Comparison of ENCODE assay signal across 11 cellular contexts in genomic region chr15:60551781-60552161, GRCh38.
DNase-seq lines count a peak whose midpoint lies in the region; ATAC-seq and TF ChIP-seq lines count a peak whose summit lies in the region.
"Had no signal": no experiment of that assay in that cellular context is flagged by ENCODE, and none has a peak within 500 bp of the region (broad histone marks: within the 10 kb centered on the region; RNA-seq: fewer than 3 reads in every experiment).

No MANE protein-coding gene starts in this region.

- ATAC-seq in stimulated activated naive CD8-positive, alpha-beta T cell treated with anti-CD3 and anti-CD28 coated beads, Interleukin-15, amount 100 ng/mL, for 72 hours = peak; percentile 54
- ATAC-seq in HG02642 (IDR thresholded peaks at IDR 0.05; ENCODE audit: poor library complexity, unreplicated experiment) = no peak
- ATAC-seq in HG03571 (IDR thresholded peaks at IDR 0.05; ENCODE audit: unreplicated experiment) = no peak
- ATAC-seq: left cardiac atrium had no signal

- H3K4me1 Mint-ChIP-seq in activated naive CD4-positive, alpha-beta T cell treated with anti-CD3 and anti-CD28 coated beads, Interleukin-2, amount 10 ng/mL, durations not matched to agents 7 days and 5 days = peaks cover 85% of the 10 kb centered on the region
- H3K4me1 Mint-ChIP-seq in stimulated activated naive CD8-positive, alpha-beta T cell treated with anti-CD3 and anti-CD28 coated beads, Interleukin-15, amount 100 ng/mL, for 72 hours = peaks cover 99% of the 10 kb centered on the region

- H3K27me3 Mint-ChIP-seq in activated naive CD4-positive, alpha-beta T cell treated with anti-CD3 and anti-CD28 coated beads, Interleukin-2, amount 10 ng/mL, durations not matched to agents 7 days and 5 days = no peaks in the 10 kb centered on the region
- no peaks in the 10 kb centered on the region for H3K27me3 Mint-ChIP-seq in stimulated activated naive CD8-positive, alpha-beta T cell treated with anti-CD3 and anti-CD28 coated beads, Interleukin-15, amount 100 ng/mL, for 72 hours

- H3K27me3 ChIP-seq in brain microvascular endothelial cell (replicated peaks) = no peaks in the 10 kb centered on the region

- H3K36me3 ChIP-seq in brain microvascular endothelial cell (replicated peaks) = no peaks in the 10 kb centered on the region

- TF ChIP-seq CTCF in LNCaP clone FGC (IDR thresholded peaks at IDR 0.05; ENCODE audit: control insufficient read depth, extremely low read depth, insufficient read depth) = peak; percentile 77
- TF ChIP-seq CTCF in brain microvascular endothelial cell (IDR thresholded peaks at IDR 0.05; ENCODE audit: low read depth, low read length, missing control alignments) = peak; percentile 16

- in situ Hi-C loops in brain microvascular endothelial cell (cut with HindIII; ENCODE audit: low pct_ligation_motif_present, low sequenced_read_pairs) = no loop called here

- DNase-seq in activated naive CD4-positive, alpha-beta T cell treated with anti-CD3 and anti-CD28 coated beads, Interleukin-2, amount 10 ng/mL, durations not matched to agents 7 days and 5 days = no peak
- no peak for DNase-seq in activated naive CD4-positive, alpha-beta T cell treated with anti-CD3 and anti-CD28 coated beads, Interleukin-2, amount 50 U/mL, for 16 hours
- DNase-seq in LNCaP clone FGC (ENCODE audit: low read depth) (no peak), brain microvascular endothelial cell (no peak), activated gamma-delta T cell (lab: John Stamatoyannopoulos, UW) (no peak)
- no peak for DNase-seq in stimulated activated naive CD8-positive, alpha-beta T cell treated with anti-CD3 and anti-CD28 coated beads, Interleukin-15, amount 100 ng/mL, for 72 hours
- DNase-seq: C1 segment of cervical spinal cord, left cardiac atrium, NCI-H1092 treated with DMSO at 0.1 percent for 48 hours had no signal

- no peak overlapping the region for H3K27ac ChIP-seq in brain microvascular endothelial cell

- CTCF ChIA-PET in activated naive CD4-positive, alpha-beta T cell treated with anti-CD3 and anti-CD28 coated beads, Interleukin-2, amount 10 ng/mL, durations not matched to agents 7 days and 5 days (lab: Charles Lee) = interaction anchor here (0.8 to 5.3 kb wide), 12 partner anchors 9 to 365 kb away, joined by 3 to 46 read pairs (median 4); no protein-coding TSS in a partner anchor

- no peak overlapping the region for H3K4me3 Mint-ChIP-seq in activated naive CD4-positive, alpha-beta T cell treated with anti-CD3 and anti-CD28 coated beads, Interleukin-2, amount 10 ng/mL, durations not matched to agents 7 days and 5 days
- H3K4me3 Mint-ChIP-seq in stimulated activated naive CD8-positive, alpha-beta T cell treated with anti-CD3 and anti-CD28 coated beads, Interleukin-15, amount 100 ng/mL, for 72 hours = peak overlapping the region; percentile 45 to 56

- peak overlapping the region; percentile 85 for H3K27ac Mint-ChIP-seq in activated naive CD4-positive, alpha-beta T cell treated with anti-CD3 and anti-CD28 coated beads, Interleukin-2, amount 10 ng/mL, durations not matched to agents 7 days and 5 days
- H3K27ac Mint-ChIP-seq in stimulated activated naive CD8-positive, alpha-beta T cell treated with anti-CD3 and anti-CD28 coated beads, Interleukin-15, amount 100 ng/mL, for 72 hours = peak overlapping the region in 1 of 2 donors; percentile 83

- peaks cover 8% of the 10 kb centered on the region for H3K9me3 Mint-ChIP-seq in activated naive CD4-positive, alpha-beta T cell treated with anti-CD3 and anti-CD28 coated beads, Interleukin-2, amount 10 ng/mL, durations not matched to agents 7 days and 5 days
- H3K9me3 Mint-ChIP-seq in stimulated activated naive CD8-positive, alpha-beta T cell treated with anti-CD3 and anti-CD28 coated beads, Interleukin-15, amount 100 ng/mL, for 72 hours = peaks cover 0 to 7% of the 10 kb centered on the region in 2 donors

- peaks cover 47% of the 10 kb centered on the region for H3K36me3 Mint-ChIP-seq in activated naive CD4-positive, alpha-beta T cell treated with anti-CD3 and anti-CD28 coated beads, Interleukin-2, amount 10 ng/mL, durations not matched to agents 7 days and 5 days

- H3K4me3 ChIP-seq in LNCaP clone FGC (ENCODE audit: low read depth, low read length) = no peak overlapping the region
- H3K4me3 ChIP-seq in brain microvascular endothelial cell (ENCODE audit: low read depth, low read length) = no peak overlapping the region
